Comparison of ENCODE assay signal across 8 cellular contexts in genomic region chr11:3422380-3423137, GRCh38. TPM values are rescaled to one million over a fixed set of nuclear protein-coding genes. Genes with fewer than 3 reads are reported as not detected.
DNase-seq lines count a peak whose midpoint lies in the region; ATAC-seq and TF ChIP-seq lines count a peak whose summit lies in the region.
"Not testable (repeated sequence)": the region's sequence is repeated elsewhere in the genome, so short reads cannot be mapped to it uniquely, and the experiment has no call there.

No MANE protein-coding gene starts in this region.

- H3K27ac Mint-ChIP-seq in dendritic cell treated with granulocyte-macrophage colony-stimulating factor and Interleukin-4, amounts not matched to agents 40 ng/mL and 50 ng/mL, for 4 days: peak overlapping the region; percentile 99

- H3K9me3 ChIP-seq in left lung: not testable (repeated sequence)

- DNase-seq in BJ (ENCODE audit: low read depth) (peak; percentile 91), NCI-H748 (lab: John Stamatoyannopoulos, UW; ENCODE audit: unreplicated experiment) (peak; percentile 97), left lung (peak; percentile 99)
- peak; percentile 95 to 97 for DNase-seq in activated CD4-positive, alpha-beta T cell treated with anti-CD3 and anti-CD28 coated beads, Interleukin-2, amount 50 U/mL, for 24 hours (ENCODE audit: low read depth in 1 of 2, low spot score in 1 of 2)
- peak; percentile 96 for DNase-seq in stimulated activated CD4-positive, alpha-beta T cell treated with anti-CD3 and anti-CD28 coated beads, Interleukin-2, amount 100 ng/mL, for 4 hours (ENCODE audit: low read depth)

- POLR2A ChIA-PET in BJ (lab: Charles Lee): not testable (repeated sequence)

- CTCF ChIA-PET in BJ (lab: Yijun Ruan, JAX): interaction anchor here (1.1 to 1.5 kb wide), 2 partner anchors 331 to 385 kb away, joined by 3 read pairs; partner anchors contain the start of gene PGAP2

- not testable (repeated sequence) for H3K36me3 ChIP-seq in BJ (ENCODE audit: control insufficient read depth, insufficient read depth, low read length); left lung

- peak overlapping the region in 1 of 2 donors; percentile 61 for H3K27ac ChIP-seq in left lung

- peaks cover 54% of the 10 kb centered on the region for H3K27me3 Mint-ChIP-seq in dendritic cell treated with granulocyte-macrophage colony-stimulating factor and Interleukin-4, amounts not matched to agents 40 ng/mL and 50 ng/mL, for 4 days

- peak overlapping the region; percentile 72 for H3K4me3 ChIP-seq in BJ (ENCODE audit: low read depth, low read length)
- peak overlapping the region; percentile 37 to 57 for H3K4me3 ChIP-seq in left lung

- not testable (repeated sequence) for H3K36me3 Mint-ChIP-seq in dendritic cell treated with granulocyte-macrophage colony-stimulating factor and Interleukin-4, amounts not matched to agents 40 ng/mL and 50 ng/mL, for 4 days (ENCODE audit: low read depth)

- H3K4me3 Mint-ChIP-seq in dendritic cell treated with granulocyte-macrophage colony-stimulating factor and Interleukin-4, amounts not matched to agents 40 ng/mL and 50 ng/mL, for 4 days: peak overlapping the region; percentile 93

- peaks cover 10% of the 10 kb centered on the region for H3K4me1 Mint-ChIP-seq in dendritic cell treated with granulocyte-macrophage colony-stimulating factor and Interleukin-4, amounts not matched to agents 40 ng/mL and 50 ng/mL, for 4 days (ENCODE audit: low read depth)

- not testable (repeated sequence) for H3K27me3 ChIP-seq in BJ (ENCODE audit: control insufficient read depth, insufficient read depth, low read length); left lung

- ATAC-seq in GM19397 (IDR thresholded peaks at IDR 0.05; ENCODE audit: unreplicated experiment) (peak; percentile 96), HG03558 (IDR thresholded peaks at IDR 0.05; ENCODE audit: extremely low read depth, unreplicated experiment) (peak; percentile 58), left lung (peak; percentile 100)

- not testable (repeated sequence) for TF ChIP-seq CTCF in BJ (IDR thresholded peaks at IDR 0.05; ENCODE audit: insufficient read depth, low read depth, low read length); left lung (IDR thresholded peaks at IDR 0.05)

- H3K9me3 Mint-ChIP-seq in dendritic cell treated with granulocyte-macrophage colony-stimulating factor and Interleukin-4, amounts not matched to agents 40 ng/mL and 50 ng/mL, for 4 days: not testable (repeated sequence)

- intact Hi-C loops in dendritic cell treated with granulocyte-macrophage colony-stimulating factor and Interleukin-4, amounts not matched to agents 40 ng/mL and 50 ng/mL, for 4 days (cut with micrococcal nuclease): loop anchor here (2.0 kb wide), 1 partner anchor 44 kb away; the partner anchor contains the start of gene ZNF195
- intact Hi-C loops in left lung (cut with DNase I): not testable (repeated sequence)

- not testable (repeated sequence) for H3K4me1 ChIP-seq in left lung

RNA-seq across cellular contexts. Expression of gene ZNF195, which starts 43.6 kb away (rescaled TPM):
- polyA plus RNA-seq in BJ (2011; rRNA removed): 10.2 and 14.1 TPM in 2 replicates
- 15.3 and 17.4 TPM in 2 replicates for polyA minus RNA-seq in BJ (2011; rRNA and poly(A)+ RNA removed)
- 10 to 100 TPM; 19.6 to 26.4 TPM for total RNA-seq in left lung
